ENCODE assay signal across 15 cellular contexts in genomic region chr20:44586986-44587980, GRCh38. TPM values are rescaled to one million over a fixed set of nuclear protein-coding genes. Genes with fewer than 3 reads are reported as not detected.
DNase-seq lines count a peak whose midpoint lies in the region; ATAC-seq and TF ChIP-seq lines count a peak whose summit lies in the region.
"Had no signal": no experiment of that assay in that cellular context is flagged by ENCODE, and none has a peak within 500 bp of the region (broad histone marks: within the 10 kb centered on the region; RNA-seq: fewer than 3 reads in every experiment).

No MANE protein-coding gene starts in this region.

- H3K27ac Mint-ChIP-seq in CD8-positive, alpha-beta T cell, result no peak overlapping the region
- H3K27ac Mint-ChIP-seq in CD8-positive, alpha-beta memory T cell, result no peak overlapping the region
- H3K27ac Mint-ChIP-seq: activated T-cell treated with anti-CD3 and anti-CD28 coated beads, Interleukin-2, amount 50 U/mL, for 72 hours; endodermal cell had no signal

- intact Hi-C loops in right cardiac atrium (cut with DNase I) (no loop called here), tibial artery (cut with DNase I; ENCODE audit: low total_unique reads) (no loop called here)
- intact Hi-C loops in CD8-positive, alpha-beta T cell (cut with DNase I, micrococcal nuclease), result no loop called here

- no peaks in the 10 kb centered on the region for H3K27me3 Mint-ChIP-seq in CD8-positive, alpha-beta T cell (ENCODE audit: low read depth)
- H3K27me3 Mint-ChIP-seq in CD8-positive, alpha-beta memory T cell, result no peaks in the 10 kb centered on the region

- H3K4me3 ChIP-seq in right cardiac atrium (ENCODE audit: low read length), result no peak overlapping the region
- peak overlapping the region; percentile 14 to 20 for H3K4me3 ChIP-seq in tibial artery
- no peak overlapping the region for H3K4me3 ChIP-seq in CD8-positive, alpha-beta T cell (ENCODE audit: low read depth, low read length)
- no peak overlapping the region for H3K4me3 ChIP-seq in CD8-positive, alpha-beta memory T cell (ENCODE audit: low read length)
- H3K4me3 ChIP-seq: A549, thyroid gland had no signal

- CTCF ChIA-PET in CD8-positive, alpha-beta T cell (lab: Charles Lee), result interaction anchor here (1.1 to 1.5 kb wide), 3 partner anchors 10 to 355 kb away, joined by 4 to 5 read pairs (median 4); no protein-coding TSS in a partner anchor
- CTCF ChIA-PET in CD8-positive, alpha-beta memory T cell (lab: Charles Lee), result interaction anchor here (1.7 kb wide), 1 partner anchor 11 kb away, joined by 3 read pairs; no protein-coding TSS in a partner anchor

- H3K9me3 ChIP-seq in right cardiac atrium (ENCODE audit: control insufficient read depth, low read length) (no peaks in the 10 kb centered on the region), tibial artery (no peaks in the 10 kb centered on the region)
- no peaks in the 10 kb centered on the region for H3K9me3 ChIP-seq in CD8-positive, alpha-beta T cell (ENCODE audit: low read length)
- no peaks in the 10 kb centered on the region for H3K9me3 ChIP-seq in CD8-positive, alpha-beta memory T cell (ENCODE audit: low read length)
- H3K9me3 ChIP-seq: A549, thyroid gland had no signal

- ATAC-seq in right cardiac atrium, result no peak
- no peak for ATAC-seq in CD8-positive, alpha-beta T cell
- ATAC-seq: A549 had no signal

- H3K4me1 Mint-ChIP-seq in CD8-positive, alpha-beta T cell (ENCODE audit: low read depth), result no peaks in the 10 kb centered on the region
- H3K4me1 Mint-ChIP-seq in CD8-positive, alpha-beta memory T cell, result no peaks in the 10 kb centered on the region

- H3K4me3 Mint-ChIP-seq in CD8-positive, alpha-beta T cell, result no peak overlapping the region
- H3K4me3 Mint-ChIP-seq in CD8-positive, alpha-beta memory T cell, result no peak overlapping the region
- H3K4me3 Mint-ChIP-seq: activated T-cell treated with anti-CD3 and anti-CD28 coated beads, Interleukin-2, amount 50 U/mL, for 72 hours; endodermal cell had no signal

- no peaks in the 10 kb centered on the region for H3K9me3 Mint-ChIP-seq in CD8-positive, alpha-beta T cell
- no peaks in the 10 kb centered on the region for H3K9me3 Mint-ChIP-seq in CD8-positive, alpha-beta memory T cell
- H3K9me3 Mint-ChIP-seq: activated T-cell treated with anti-CD3 and anti-CD28 coated beads, Interleukin-2, amount 50 U/mL, for 72 hours; endodermal cell had no signal

- no peak for TF ChIP-seq CTCF in tibial artery (IDR thresholded peaks at IDR 0.05)
- TF ChIP-seq CTCF in CD8-positive, alpha-beta T cell (IDR thresholded peaks at IDR 0.05), result no peak

- 53% methylated on average over 11 of the region's 11 CpGs for WGBS in right cardiac atrium

- peaks cover 19 to 23% (median 19%) of the 10 kb centered on the region in 3 donors for H3K36me3 ChIP-seq in tibial artery
- H3K36me3 ChIP-seq in CD8-positive, alpha-beta T cell (ENCODE audit: insufficient read depth, low read length), result no peaks in the 10 kb centered on the region
- no peaks in the 10 kb centered on the region for H3K36me3 ChIP-seq in CD8-positive, alpha-beta memory T cell (ENCODE audit: insufficient read depth, low read length)

- peaks cover 4% of the 10 kb centered on the region for H3K36me3 Mint-ChIP-seq in CD8-positive, alpha-beta T cell
- no peaks in the 10 kb centered on the region for H3K36me3 Mint-ChIP-seq in CD8-positive, alpha-beta memory T cell

- POLR2A ChIA-PET in CD8-positive, alpha-beta T cell (lab: Charles Lee), result interaction anchor here (0.6 kb wide), 1 partner anchor 724 kb away, joined by 4 read pairs; no protein-coding TSS in a partner anchor
- POLR2A ChIA-PET in CD8-positive, alpha-beta memory T cell (lab: Charles Lee), result no interaction called here

- peak overlapping the region; percentile 75 for H3K27ac ChIP-seq in right cardiac atrium (ENCODE audit: low read length)
- peak overlapping the region; percentile 79 to 83 for H3K27ac ChIP-seq in tibial artery
- no peak overlapping the region for H3K27ac ChIP-seq in CD8-positive, alpha-beta T cell (ENCODE audit: low read depth, low read length)
- no peak overlapping the region for H3K27ac ChIP-seq in CD8-positive, alpha-beta memory T cell (ENCODE audit: low read depth, low read length)
- H3K27ac ChIP-seq: A549, KMS-11, thyroid gland had no signal

- no peaks in the 10 kb centered on the region for H3K27me3 ChIP-seq in right cardiac atrium (ENCODE audit: control insufficient read depth, insufficient read depth)
- no peaks in the 10 kb centered on the region for H3K27me3 ChIP-seq in tibial artery
- no peaks in the 10 kb centered on the region for H3K27me3 ChIP-seq in CD8-positive, alpha-beta T cell (ENCODE audit: insufficient read depth, low read length)
- H3K27me3 ChIP-seq in CD8-positive, alpha-beta memory T cell (ENCODE audit: insufficient read depth, low read length, poor library complexity, severe bottlenecking), result no peaks in the 10 kb centered on the region
- H3K27me3 ChIP-seq: thyroid gland had no signal

- H3K4me1 ChIP-seq in right cardiac atrium (ENCODE audit: control insufficient read depth, insufficient read depth, low read length) (peaks cover 16% of the 10 kb centered on the region), tibial artery (peaks cover 0 to 72% (median 39%) of the 10 kb centered on the region in 4 donors)
- H3K4me1 ChIP-seq in CD8-positive, alpha-beta T cell (ENCODE audit: insufficient read depth, low read length), result no peaks in the 10 kb centered on the region
- H3K4me1 ChIP-seq in CD8-positive, alpha-beta memory T cell (ENCODE audit: insufficient read depth, low read length), result no peaks in the 10 kb centered on the region
- H3K4me1 ChIP-seq: A549 had no signal

- DNase-seq in NOMO-1 treated with DMSO at 0.1 percent for 48 hours (lab: John Stamatoyannopoulos, UW; ENCODE audit: unreplicated experiment) (peak; percentile 32), NOMO-1 treated with dmso at 0.1 percent for 144 hours (lab: John Stamatoyannopoulos, UW; ENCODE audit: unreplicated experiment) (no peak), NCI-H69 (lab: John Stamatoyannopoulos, UW) (peak; percentile 6), right cardiac atrium (no peak), tibial artery (no peak), HuH-7 (ENCODE audit: low spot score) (no peak)
- no peak for DNase-seq in CD8-positive, alpha-beta T cell
- DNase-seq in CD8-positive, alpha-beta memory T cell, result no peak
- DNase-seq: activated T-cell treated with anti-CD3 and anti-CD28 coated beads, Interleukin-2, amount 50 U/mL, for 72 hours; endodermal cell; NCI-H226; SHP77 treated with DMSO at 0.1 percent for 48 hours; thyroid gland had no signal

RNA-seq across cellular contexts. Expression of gene PKIG, which starts 4.9 kb away (rescaled TPM):
- 100 to 1,000 TPM; 212 to 246 (median 232) TPM for total RNA-seq in right cardiac atrium
- 334 TPM for polyA plus RNA-seq in right cardiac atrium
- 1 to 10 TPM; 4.7 to 5.8 TPM for total RNA-seq in CD8-positive, alpha-beta T cell
- total RNA-seq in CD8-positive, alpha-beta memory T cell, result 1 to 10 TPM; 4.4 to 4.9 TPM
- polyA plus RNA-seq in CD8-positive, alpha-beta memory T cell, result 0.97 TPM

Comparison
In these comparisons a context has a peak if more than half of its experiments do, and no peak if none do; other contexts are left out.
1. DNase-seq: peak in NOMO-1 treated with DMSO at 0.1 percent for 48 hours (single experiment) and NCI-H69 (single experiment); none in NOMO-1 treated with dmso at 0.1 percent for 144 hours (single experiment), right cardiac atrium (0 of 3), tibial artery (0 of 2), CD8-positive, alpha-beta T cell (0 of 7), HuH-7 (single experiment) and CD8-positive, alpha-beta memory T cell (0 of 5).
2. H3K27ac ChIP-seq: peak in right cardiac atrium (single experiment) and tibial artery (2 of 2); none in CD8-positive, alpha-beta T cell (single experiment) and CD8-positive, alpha-beta memory T cell (single experiment).
3. H3K4me3 ChIP-seq: peak in tibial artery (2 of 2); none in right cardiac atrium (single experiment), CD8-positive, alpha-beta T cell (single experiment) and CD8-positive, alpha-beta memory T cell (single experiment).
4. RNA of gene PKIG, which starts 4.9 kb away (total RNA-seq): 212 to 246 TPM in right cardiac atrium; 4.7 to 5.8 TPM in CD8-positive, alpha-beta T cell and 4.4 to 4.9 TPM in CD8-positive, alpha-beta memory T cell; every median in the first group is over 10 times any median in the second.